ENCODE assay signal across 1 cellular context in the genomic region with DNA sequence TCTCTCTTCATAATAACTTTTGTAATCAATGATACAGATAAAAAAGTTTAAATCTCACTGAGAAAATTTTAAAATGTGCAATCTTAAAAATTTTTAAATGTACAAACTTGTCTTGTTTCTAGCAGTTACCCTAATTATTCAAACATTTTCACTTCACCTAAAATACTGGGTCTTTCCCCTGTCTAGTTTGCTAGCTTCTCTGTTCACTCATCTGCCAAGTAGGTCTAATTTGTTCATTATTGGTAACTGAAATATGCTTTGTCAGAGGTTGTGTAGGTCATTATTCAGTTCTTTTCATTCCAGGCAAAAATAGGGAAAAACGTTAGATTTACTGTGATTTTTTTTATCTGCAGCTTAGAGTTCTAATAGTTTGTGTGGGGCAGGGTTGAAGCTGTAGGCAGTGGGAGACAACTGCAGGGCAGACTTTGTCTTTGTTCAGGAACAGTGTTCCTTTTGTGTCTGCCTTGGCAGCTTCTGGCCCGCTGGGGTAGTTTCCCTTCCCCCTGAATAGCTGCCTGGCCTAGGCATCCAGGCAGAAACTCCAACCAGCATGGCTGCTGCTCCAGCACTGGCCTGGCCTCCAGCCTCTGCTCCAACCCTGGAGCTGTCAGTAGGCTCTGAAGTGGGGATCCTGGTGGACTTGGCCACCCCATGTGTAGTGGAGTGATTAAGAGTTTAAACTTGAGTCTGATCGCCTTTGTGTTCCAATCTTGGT.
TF ChIP-seq lines count a peak whose summit lies in the region.

No MANE protein-coding gene starts in this region.

TF ChIP-seq in GM12878, 131 proteins besides CTCF, POLR2A, EP300 and RAD21:
- TF ChIP-seq LARP7 (IDR thresholded peaks at IDR 0.05): no peak
- no peak for TF ChIP-seq ZNF217 (IDR thresholded peaks at IDR 0.05)
- no peak for TF ChIP-seq ATF3 (IDR thresholded peaks at IDR 0.05; ENCODE audit: borderline replicate concordance, extremely low read depth, low read depth, low read length)
- TF ChIP-seq ZSCAN29 (IDR thresholded peaks at IDR 0.05): no peak
- no peak for TF ChIP-seq RAD51 (IDR thresholded peaks at IDR 0.05)
